In genomic region chr7:5177060-5177459, GRCh38 we compare ENCODE assay signal across 8 cellular contexts. TPM values are rescaled to one million over a fixed set of nuclear protein-coding genes. Genes with fewer than 3 reads are reported as not detected.
A peak's percentile ranks its signal among the peaks of the same experiment; 100 is the strongest.
DNase-seq lines count a peak whose midpoint lies in the region; ATAC-seq and TF ChIP-seq lines count a peak whose summit lies in the region.
"Had no signal": no experiment of that assay in that cellular context is flagged by ENCODE, and none has a peak within 500 bp of the region (broad histone marks: within the 10 kb centered on the region; RNA-seq: fewer than 3 reads in every experiment).

No MANE protein-coding gene starts in this region.

- H3K4me1 Mint-ChIP-seq in activated CD8-positive, alpha-beta T cell treated with anti-CD3 and anti-CD28 coated beads, Interleukin-2, amount 10 ng/mL, durations not matched to agents 7 days and 5 days (ENCODE audit: low read depth) = no peaks in the 10 kb centered on the region
- H3K4me1 Mint-ChIP-seq in activated T-cell treated with anti-CD3 and anti-CD28 coated beads, Interleukin-2, amount 50 U/mL, for 4 hours (ENCODE audit: low read depth) = no peaks in the 10 kb centered on the region

- CTCF ChIA-PET in activated CD8-positive, alpha-beta T cell treated with anti-CD3 and anti-CD28 coated beads, Interleukin-2, amount 10 ng/mL, durations not matched to agents 7 days and 5 days (lab: Charles Lee) = interaction anchor here (1.0 kb wide), 1 partner anchor 203 kb away, joined by 3 read pairs; no protein-coding TSS in a partner anchor

- H3K27me3 ChIP-seq in tibial artery = peaks cover 0 to 6% of the 10 kb centered on the region in 2 donors

- no peaks in the 10 kb centered on the region for H3K36me3 Mint-ChIP-seq in activated CD8-positive, alpha-beta T cell treated with anti-CD3 and anti-CD28 coated beads, Interleukin-2, amount 10 ng/mL, durations not matched to agents 7 days and 5 days (ENCODE audit: low read depth)
- no peaks in the 10 kb centered on the region for H3K36me3 Mint-ChIP-seq in activated T-cell treated with anti-CD3 and anti-CD28 coated beads, Interleukin-2, amount 50 U/mL, for 4 hours (ENCODE audit: insufficient read depth)

- H3K4me1 ChIP-seq in tibial artery = peaks cover 0 to 12% (median 5%) of the 10 kb centered on the region in 4 donors

- peaks cover 3% of the 10 kb centered on the region for H3K27me3 Mint-ChIP-seq in activated CD8-positive, alpha-beta T cell treated with anti-CD3 and anti-CD28 coated beads, Interleukin-2, amount 10 ng/mL, durations not matched to agents 7 days and 5 days (ENCODE audit: low read depth)
- peaks cover 6% of the 10 kb centered on the region for H3K27me3 Mint-ChIP-seq in activated T-cell treated with anti-CD3 and anti-CD28 coated beads, Interleukin-2, amount 50 U/mL, for 4 hours (ENCODE audit: low read depth)

- H3K27ac Mint-ChIP-seq in activated CD8-positive, alpha-beta T cell treated with anti-CD3 and anti-CD28 coated beads, Interleukin-2, amount 10 ng/mL, durations not matched to agents 7 days and 5 days = no peak overlapping the region

- peak overlapping the region; percentile 12 to 23 for H3K4me3 ChIP-seq in tibial artery

- no peaks in the 10 kb centered on the region for H3K9me3 Mint-ChIP-seq in activated CD8-positive, alpha-beta T cell treated with anti-CD3 and anti-CD28 coated beads, Interleukin-2, amount 10 ng/mL, durations not matched to agents 7 days and 5 days (ENCODE audit: insufficient read depth)
- H3K9me3 Mint-ChIP-seq in activated T-cell treated with anti-CD3 and anti-CD28 coated beads, Interleukin-2, amount 50 U/mL, for 4 hours = no peaks in the 10 kb centered on the region

- ATAC-seq in SK-N-SH treated with all-trans-retinoic acid at 6 μM for 48 hours (peak; percentile 94), left ventricle myocardium superior (peak; percentile 98)
- no peak for ATAC-seq in activated CD8-positive, alpha-beta T cell treated with anti-CD3 and anti-CD28 coated beads, Interleukin-2, amount 10 ng/mL, durations not matched to agents 7 days and 5 days
- ATAC-seq in activated T-cell treated with anti-CD3 and anti-CD28 coated beads, Interleukin-2, amount 50 U/mL, for 4 hours = no peak

- H3K4me3 Mint-ChIP-seq in activated CD8-positive, alpha-beta T cell treated with anti-CD3 and anti-CD28 coated beads, Interleukin-2, amount 10 ng/mL, durations not matched to agents 7 days and 5 days = no peak overlapping the region
- no peak overlapping the region for H3K4me3 Mint-ChIP-seq in activated T-cell treated with anti-CD3 and anti-CD28 coated beads, Interleukin-2, amount 50 U/mL, for 4 hours

- no peaks in the 10 kb centered on the region for H3K9me3 ChIP-seq in tibial artery

- peak overlapping the region in 1 of 2 donors; percentile 3 for H3K27ac ChIP-seq in tibial artery

- peak; percentile 55 for DNase-seq in HT1080 (ENCODE audit: low read depth)
- DNase-seq in left ventricle myocardium superior = peak; percentile 84
- DNase-seq in tibial artery = peak; percentile 62 to 90
- no peak for DNase-seq in activated CD8-positive, alpha-beta T cell treated with anti-CD3 and anti-CD28 coated beads, Interleukin-2, amount 10 ng/mL, durations not matched to agents 7 days and 5 days
- no peak for DNase-seq in activated T-cell treated with anti-CD3 and anti-CD28 coated beads, Interleukin-2, amount 50 U/mL, for 4 hours
- DNase-seq in KG1 (lab: John Stamatoyannopoulos, UW) = no peak
- DNase-seq: activated naive CD4-positive, alpha-beta T cell treated with Interleukin-2 at 50 U/mL for 16 hours had no signal

- POLR2A ChIA-PET in activated CD8-positive, alpha-beta T cell treated with anti-CD3 and anti-CD28 coated beads, Interleukin-2, amount 10 ng/mL, durations not matched to agents 7 days and 5 days (lab: Charles Lee) = no interaction called here

- no peak for TF ChIP-seq CTCF in tibial artery (IDR thresholded peaks at IDR 0.05)

- H3K36me3 ChIP-seq in tibial artery = no peaks in the 10 kb centered on the region

- intact Hi-C loops in left ventricle myocardium superior (cut with micrococcal nuclease) (no loop called here), tibial artery (cut with DNase I; ENCODE audit: low total_unique reads) (no loop called here)

TF ChIP-seq in SK-N-SH treated with all-trans-retinoic acid at 6 μM for 48 hours, 23 proteins besides CTCF, POLR2A, EP300 and RAD21:
- TF ChIP-seq ZFP30 (CRISPR knock-in tag; IDR thresholded peaks at IDR 0.05) (peak; percentile 14; the same call in 1 of the 2 replicates), ZNF70 (CRISPR knock-in tag; IDR thresholded peaks at IDR 0.05) (no peak), TCF4 (CRISPR knock-in tag; IDR thresholded peaks at IDR 0.05; ENCODE audit: borderline replicate concordance) (peak; percentile 85), ZFP3 (CRISPR knock-in tag; IDR thresholded peaks at IDR 0.05) (peak; percentile 74), PPARA (CRISPR knock-in tag; IDR thresholded peaks at IDR 0.05; ENCODE audit: borderline replicate concordance) (no peak), CREB5 (CRISPR knock-in tag; IDR thresholded peaks at IDR 0.05; ENCODE audit: low read depth) (peak; percentile 86), CSDC2 (CRISPR knock-in tag; IDR thresholded peaks at IDR 0.05) (peak; percentile 84; the same call in 1 of the 2 replicates), SNAI2 (CRISPR knock-in tag; IDR thresholded peaks at IDR 0.05) (peak; percentile 56; the same call in 1 of the 2 replicates), TSHZ2 (CRISPR knock-in tag; IDR thresholded peaks at IDR 0.05) (peak; percentile 78; the same call in 1 of the 2 replicates)

RNA-seq across cellular contexts. Expression of gene WIPI2, which starts 13.0 kb away (rescaled TPM):
- 44.7 and 63.5 TPM in 2 replicates for total RNA-seq in HT1080 (2014; rRNA removed; shearing (Covaris generic))
- 59.9 and 64.2 TPM in 2 replicates for polyA plus RNA-seq in HT1080 (2015; cell fraction: cytosol; rRNA removed)
- 57.3 and 57.8 TPM in 2 replicates for polyA plus RNA-seq in HT1080 (2015; cell fraction: nucleus; rRNA removed)
- total RNA-seq in left ventricle myocardium superior = 50.8 TPM
- 10 to 100 TPM; 43.2 to 49.9 TPM for total RNA-seq in activated CD8-positive, alpha-beta T cell treated with anti-CD3 and anti-CD28 coated beads, Interleukin-2, amount 10 ng/mL, durations not matched to agents 7 days and 5 days
- total RNA-seq in activated T-cell treated with anti-CD3 and anti-CD28 coated beads, Interleukin-2, amount 50 U/mL, for 4 hours = 10 to 100 TPM; 38.0 to 44.9 (median 39.1) TPM

Comparison
In these comparisons a context has a peak if more than half of its experiments do, and no peak if none do; other contexts are left out.
1. DNase-seq: peak in HT1080 (single experiment), left ventricle myocardium superior (single experiment) and tibial artery (2 of 2); none in activated CD8-positive, alpha-beta T cell treated with anti-CD3 and anti-CD28 coated beads, Interleukin-2, amount 10 ng/mL, durations not matched to agents 7 days and 5 days (single experiment), activated T-cell treated with anti-CD3 and anti-CD28 coated beads, Interleukin-2, amount 50 U/mL, for 4 hours (single experiment) and KG1 (single experiment).
2. ATAC-seq: peak in SK-N-SH treated with all-trans-retinoic acid at 6 μM for 48 hours (single experiment) and left ventricle myocardium superior (single experiment); none in activated CD8-positive, alpha-beta T cell treated with anti-CD3 and anti-CD28 coated beads, Interleukin-2, amount 10 ng/mL, durations not matched to agents 7 days and 5 days (single experiment) and activated T-cell treated with anti-CD3 and anti-CD28 coated beads, Interleukin-2, amount 50 U/mL, for 4 hours (0 of 2).